ENCODE assay signal across 18 cellular contexts in genomic region chr4:17584502-17585213, GRCh38. TPM values are rescaled to one million over a fixed set of nuclear protein-coding genes. Genes with fewer than 3 reads are reported as not detected.
A peak's percentile ranks its signal among the peaks of the same experiment; 100 is the strongest.
DNase-seq lines count a peak whose midpoint lies in the region; ATAC-seq and TF ChIP-seq lines count a peak whose summit lies in the region.
"Had no signal": no experiment of that assay in that cellular context is flagged by ENCODE, and none has a peak within 500 bp of the region (broad histone marks: within the 10 kb centered on the region; RNA-seq: fewer than 3 reads in every experiment).

No MANE protein-coding gene starts in this region.

- H3K9ac ChIP-seq in iPS-20b (ENCODE audit: low read depth, low read length), result peak overlapping the region; percentile 5; the same call in 1 of the 2 replicates

- H3K9me3 ChIP-seq in T-helper 17 cell (ENCODE audit: control insufficient read depth, low read length, poor library complexity, severe bottlenecking), result no peaks in the 10 kb centered on the region
- H3K9me3 ChIP-seq in iPS-20b (ENCODE audit: insufficient read depth, low read depth, low read length), result no peaks in the 10 kb centered on the region
- no peaks in the 10 kb centered on the region for H3K9me3 ChIP-seq in heart left ventricle
- H3K9me3 ChIP-seq: Peyer's patch had no signal

- H3K27me3 Mint-ChIP-seq in activated CD4-positive, alpha-beta T cell treated with anti-CD3 and anti-CD28 coated beads, Interleukin-2, amount 10 ng/mL, durations not matched to agents 7 days and 5 days, result no peaks in the 10 kb centered on the region
- H3K27me3 Mint-ChIP-seq in T-helper 17 cell, result no peaks in the 10 kb centered on the region
- no peaks in the 10 kb centered on the region for H3K27me3 Mint-ChIP-seq in natural killer cell treated with Interleukin-12 subunit alpha and Interleukin-12 subunit beta and Interleukin-15 and Interleukin-18, amount 100 ng/mL, for 72 hours

- CTCF ChIA-PET in activated CD4-positive, alpha-beta T cell treated with anti-CD3 and anti-CD28 coated beads, Interleukin-2, amount 10 ng/mL, durations not matched to agents 7 days and 5 days (lab: Charles Lee), result interaction anchor here (1.8 kb wide), 1 partner anchor 19 kb away, joined by 3 read pairs; no protein-coding TSS in a partner anchor

- POLR2A ChIA-PET in activated CD4-positive, alpha-beta T cell treated with anti-CD3 and anti-CD28 coated beads, Interleukin-2, amount 10 ng/mL, durations not matched to agents 7 days and 5 days (lab: Charles Lee), result no interaction called here

- no peak for DNase-seq in activated CD4-positive, alpha-beta T cell treated with anti-CD3 and anti-CD28 coated beads, Interleukin-2, amount 10 ng/mL, durations not matched to agents 7 days and 5 days
- DNase-seq in activated CD4-positive, alpha-beta T cell treated with anti-CD3 and anti-CD28 coated beads for 48 hours, result no peak
- DNase-seq in T-helper 17 cell (no peak), OCI-M2 (lab: John Stamatoyannopoulos, UW; ENCODE audit: unreplicated experiment) (no peak), DMS153 (lab: John Stamatoyannopoulos, UW) (no peak), heart left ventricle (no peak)
- no peak for DNase-seq in natural killer cell treated with Interleukin-12 subunit alpha and Interleukin-12 subunit beta and Interleukin-15 and Interleukin-18, amount 100 ng/mL, for 72 hours (ENCODE audit: low spot score)
- DNase-seq: GF-D8, HFFc6, IMR-90, Karpas-422, MM.1S, NCI-H1417, NCI-H187 treated with DMSO at 0.1 percent for 48 hours, NCI-H510A treated with DMSO at 0.1 percent for 48 hours, Peyer's patch had no signal

- H3K27me3 ChIP-seq in iPS-20b (ENCODE audit: insufficient read depth, low read length) (no peaks in the 10 kb centered on the region), heart left ventricle (no peaks in the 10 kb centered on the region)
- H3K27me3 ChIP-seq: Peyer's patch had no signal

- peaks cover 77% of the 10 kb centered on the region for H3K36me3 Mint-ChIP-seq in activated CD4-positive, alpha-beta T cell treated with anti-CD3 and anti-CD28 coated beads, Interleukin-2, amount 10 ng/mL, durations not matched to agents 7 days and 5 days (ENCODE audit: low read depth)
- peaks cover 2% of the 10 kb centered on the region for H3K36me3 Mint-ChIP-seq in T-helper 17 cell (ENCODE audit: low read depth)
- peaks cover 37% of the 10 kb centered on the region for H3K36me3 Mint-ChIP-seq in natural killer cell treated with Interleukin-12 subunit alpha and Interleukin-12 subunit beta and Interleukin-15 and Interleukin-18, amount 100 ng/mL, for 72 hours

- TF ChIP-seq CTCF in heart left ventricle (IDR thresholded peaks at IDR 0.05), result no peak

- TF ChIP-seq POLR2A in heart left ventricle (IDR thresholded peaks at IDR 0.05), result no peak

- H3K4me1 ChIP-seq in iPS-20b (ENCODE audit: insufficient read depth, low read length) (peaks cover 3% of the 10 kb centered on the region; the same call in 1 of the 2 replicates), heart left ventricle (peaks cover 0 to 37% (median 17%) of the 10 kb centered on the region in 12 donors)

- H3K4me1 Mint-ChIP-seq in activated CD4-positive, alpha-beta T cell treated with anti-CD3 and anti-CD28 coated beads, Interleukin-2, amount 10 ng/mL, durations not matched to agents 7 days and 5 days, result peaks cover 32% of the 10 kb centered on the region
- peaks cover 10% of the 10 kb centered on the region for H3K4me1 Mint-ChIP-seq in T-helper 17 cell
- H3K4me1 Mint-ChIP-seq in natural killer cell treated with Interleukin-12 subunit alpha and Interleukin-12 subunit beta and Interleukin-15 and Interleukin-18, amount 100 ng/mL, for 72 hours (ENCODE audit: low read depth in 2 of 2), result peaks cover 16% of the 10 kb centered on the region in 2 donors

- H3K27ac ChIP-seq in iPS-20b (ENCODE audit: low read length) (no peak overlapping the region), heart left ventricle (no peak overlapping the region)
- H3K27ac ChIP-seq: Peyer's patch had no signal

- no peak for ATAC-seq in T-helper 17 cell
- no peak for ATAC-seq in natural killer cell treated with Interleukin-12 subunit alpha and Interleukin-12 subunit beta and Interleukin-15 and Interleukin-18, amount 100 ng/mL, for 72 hours
- ATAC-seq in heart left ventricle, result no peak
- ATAC-seq: Right ventricle myocardium inferior had no signal

- no peak overlapping the region for H3K4me3 ChIP-seq in iPS-20b (ENCODE audit: low read length)
- H3K4me3 ChIP-seq in heart left ventricle, result no peak overlapping the region
- H3K4me3 ChIP-seq: Peyer's patch had no signal

- peak overlapping the region; percentile 57 for H3K27ac Mint-ChIP-seq in activated CD4-positive, alpha-beta T cell treated with anti-CD3 and anti-CD28 coated beads, Interleukin-2, amount 10 ng/mL, durations not matched to agents 7 days and 5 days
- H3K27ac Mint-ChIP-seq in T-helper 17 cell, result peak overlapping the region; percentile 14
- no peak overlapping the region for H3K27ac Mint-ChIP-seq in natural killer cell treated with Interleukin-12 subunit alpha and Interleukin-12 subunit beta and Interleukin-15 and Interleukin-18, amount 100 ng/mL, for 72 hours
- H3K27ac Mint-ChIP-seq: HFFc6 had no signal

- no peak overlapping the region for H3K4me3 Mint-ChIP-seq in activated CD4-positive, alpha-beta T cell treated with anti-CD3 and anti-CD28 coated beads, Interleukin-2, amount 10 ng/mL, durations not matched to agents 7 days and 5 days
- H3K4me3 Mint-ChIP-seq in T-helper 17 cell, result no peak overlapping the region
- H3K4me3 Mint-ChIP-seq in natural killer cell treated with Interleukin-12 subunit alpha and Interleukin-12 subunit beta and Interleukin-15 and Interleukin-18, amount 100 ng/mL, for 72 hours, result no peak overlapping the region
- H3K4me3 Mint-ChIP-seq: HFFc6 had no signal

- H3K36me3 ChIP-seq in iPS-20b (ENCODE audit: insufficient read depth, low read depth, low read length) (peaks cover 91% of the 10 kb centered on the region), heart left ventricle (peaks cover 5 to 98% (median 91%) of the 10 kb centered on the region in 9 donors)

- intact Hi-C loops in heart left ventricle (cut with DNase I), result loop anchor here in 1 of 10 donors (5.0 kb wide), 1 partner anchor 33 kb away; no protein-coding TSS in a partner anchor

- 88 to 92% (median 92%) methylated on average over 11 of the region's 11 CpGs for WGBS in heart left ventricle, 4 donors

- no peaks in the 10 kb centered on the region for H3K9me3 Mint-ChIP-seq in activated CD4-positive, alpha-beta T cell treated with anti-CD3 and anti-CD28 coated beads, Interleukin-2, amount 10 ng/mL, durations not matched to agents 7 days and 5 days
- no peaks in the 10 kb centered on the region for H3K9me3 Mint-ChIP-seq in natural killer cell treated with Interleukin-12 subunit alpha and Interleukin-12 subunit beta and Interleukin-15 and Interleukin-18, amount 100 ng/mL, for 72 hours
- H3K9me3 Mint-ChIP-seq: HFFc6 had no signal

RNA-seq across cellular contexts. Expression of gene LAP3, which starts 7.7 kb away (rescaled TPM):
- 100 to 1,000 TPM; 142 to 149 TPM for total RNA-seq in activated CD4-positive, alpha-beta T cell treated with anti-CD3 and anti-CD28 coated beads, Interleukin-2, amount 10 ng/mL, durations not matched to agents 7 days and 5 days
- total RNA-seq in T-helper 17 cell (10 to 100 TPM; 49.6 to 63.5 TPM), heart left ventricle (100 to 1,000 TPM in 1 of 9 donors, 10 to 100 TPM in 8; 52.7 to 281 (median 66.1) TPM)
- 100 to 1,000 TPM in 1 of 2 donors, 10 to 100 TPM in 1; 99.9 to 137 TPM for total RNA-seq in natural killer cell treated with Interleukin-12 subunit alpha and Interleukin-12 subunit beta and Interleukin-15 and Interleukin-18, amount 100 ng/mL, for 72 hours
- 10 to 100 TPM; 14.4 to 70.4 TPM for polyA plus RNA-seq in heart left ventricle

RNA-seq across cellular contexts. Expression of gene MED28, which starts 29.8 kb away (rescaled TPM):
- total RNA-seq in activated CD4-positive, alpha-beta T cell treated with anti-CD3 and anti-CD28 coated beads, Interleukin-2, amount 10 ng/mL, durations not matched to agents 7 days and 5 days, result 10 to 100 TPM; 53.7 to 53.8 TPM
- total RNA-seq in T-helper 17 cell (10 to 100 TPM; 40.8 to 55.5 TPM), heart left ventricle (10 to 100 TPM in 7 of 9 donors, 1 to 10 TPM in 2; 4.4 to 22.1 (median 15.0) TPM)
- 10 to 100 TPM; 35.2 to 41.2 TPM for total RNA-seq in natural killer cell treated with Interleukin-12 subunit alpha and Interleukin-12 subunit beta and Interleukin-15 and Interleukin-18, amount 100 ng/mL, for 72 hours
- polyA plus RNA-seq in heart left ventricle, result 1 to 10 TPM; 4.8 to 8.8 TPM

Comparison
In these comparisons a context has a peak if more than half of its experiments do, and no peak if none do; other contexts are left out.
1. H3K27ac Mint-ChIP-seq: peak in activated CD4-positive, alpha-beta T cell treated with anti-CD3 and anti-CD28 coated beads, Interleukin-2, amount 10 ng/mL, durations not matched to agents 7 days and 5 days (single experiment) and T-helper 17 cell (single experiment); none in natural killer cell treated with Interleukin-12 subunit alpha and Interleukin-12 subunit beta and Interleukin-15 and Interleukin-18, amount 100 ng/mL, for 72 hours (0 of 2).